In genomic region chr13:91785435-91786137, GRCh38 we compare ENCODE assay signal across 17 cellular contexts.
DNase-seq lines count a peak whose midpoint lies in the region; ATAC-seq, FAIRE-seq and TF ChIP-seq lines count a peak whose summit lies in the region.
"Had no signal": no experiment of that assay in that cellular context is flagged by ENCODE, and none has a peak within 500 bp of the region (broad histone marks: within the 10 kb centered on the region; RNA-seq: fewer than 3 reads in every experiment).

No MANE protein-coding gene starts in this region.

- H3K27me3 ChIP-seq in GM23338 (ENCODE audit: insufficient read depth) (no peaks in the 10 kb centered on the region), GM12878 (replicated peaks in 1 of 2; ENCODE audit: control insufficient read depth in 2 of 2, insufficient read depth in 2 of 2, low read length in 1 of 2) (no peaks in the 10 kb centered on the region), MG63 (no peaks in the 10 kb centered on the region)
- H3K27me3 ChIP-seq: colonic mucosa had no signal

- TF ChIP-seq POLR2A in GM12878 (IDR thresholded peaks at IDR 0.05; ENCODE audit: low read depth, low read length), result no peak

- no peaks in the 10 kb centered on the region; the same call in 2 of the 3 replicates for H3K9me3 Mint-ChIP-seq in GM23338
- peaks cover 0 to 4% (median 2%) of the 10 kb centered on the region in 7 donors for H3K9me3 Mint-ChIP-seq in CD14-positive monocyte

- RAD21 ChIA-PET in GM12878 (lab: Charles Lee; ENCODE audit: unreplicated experiment), result no interaction called here

- TF ChIP-seq CTCF in GM23338 (conservative IDR thresholded peaks at IDR 0.05; ENCODE audit: low read depth in 2 of 2) (no peak), GM12878 (IDR thresholded peaks at IDR 0.05 in 2 of 3, conservative IDR thresholded peaks at IDR 0.05 in 1 of 3; ENCODE audit: control insufficient read depth in 2 of 3, extremely low read depth in 1 of 3, insufficient read depth in 1 of 3, low read depth in 3 of 3, low read length in 3 of 3) (no peak), CD14-positive monocyte (IDR thresholded peaks at IDR 0.05) (no peak)

- intact Hi-C loops in GM12878 (cut with micrococcal nuclease; ENCODE audit: unreplicated experiment) (no loop called here), CD14-positive monocyte (cut with micrococcal nuclease) (no loop called here)

- SMC1A ChIA-PET in GM12878 (lab: Charles Lee; ENCODE audit: uncharacterized antibody, unreplicated experiment), result no interaction called here

- TF ChIP-seq RAD21 in GM12878 (IDR thresholded peaks at IDR 0.05; ENCODE audit: insufficient read depth, low read depth, low read length), result no peak

- WGBS in GM12878 (ENCODE audit: insufficient coverage, insufficient replicate concordance, low lambda C conversion rate, missing lambda C conversion rate), result 40% methylated on average over 5 of the region's 5 CpGs

- no peaks in the 10 kb centered on the region for H3K9me2 ChIP-seq in GM23338 (ENCODE audit: insufficient read depth)

- H3K27ac Mint-ChIP-seq in GM23338 (no peak overlapping the region), CD14-positive monocyte (no peak overlapping the region)
- H3K27ac Mint-ChIP-seq: activated CD8-positive, alpha-beta T cell treated with anti-CD3 and anti-CD28 coated beads, Interleukin-2, amount 10 ng/mL, durations not matched to agents 7 days and 5 days; activated naive CD8-positive, alpha-beta T cell; CD8-positive, alpha-beta memory T cell; stimulated activated naive CD8-positive, alpha-beta T cell treated with anti-CD3 and anti-CD28 coated beads, Interleukin-15, amount 100 ng/mL, for 72 hours had no signal

- ATAC-seq in GM18909 (IDR thresholded peaks at IDR 0.05; ENCODE audit: poor library complexity, unreplicated experiment) (peak; percentile 82), GM23338 (no peak), HG03159 (IDR thresholded peaks at IDR 0.05; ENCODE audit: unreplicated experiment) (peak; percentile 83), GM12878 (peak; percentile 63)
- ATAC-seq: activated CD8-positive, alpha-beta T cell treated with anti-CD3 and anti-CD28 coated beads, Interleukin-2, amount 10 ng/mL, durations not matched to agents 7 days and 5 days; stimulated activated naive CD8-positive, alpha-beta T cell treated with anti-CD3 and anti-CD28 coated beads, Interleukin-15, amount 100 ng/mL, for 72 hours had no signal

- no peaks in the 10 kb centered on the region for H3K36me3 ChIP-seq in GM23338 (ENCODE audit: insufficient read depth)
- no peaks in the 10 kb centered on the region for H3K36me3 ChIP-seq in GM12878 (ENCODE audit: control insufficient read depth in 2 of 2, insufficient read depth in 2 of 2, low read length in 1 of 2)
- no peaks in the 10 kb centered on the region for H3K36me3 ChIP-seq in MG63
- H3K36me3 ChIP-seq: colonic mucosa, prostate gland had no signal

- POLR2A ChIA-PET in GM12878 (lab: Charles Lee), result no interaction called here

- FAIRE-seq in GM12878 (lab: Jason Lieb, UNC), result peak; percentile 38

- CTCF ChIA-PET in GM12878 (lab: Yijun Ruan, JAX), result no interaction called here

- H3K36me3 Mint-ChIP-seq in GM23338 (ENCODE audit: low read depth) (no peaks in the 10 kb centered on the region), CD14-positive monocyte (no peaks in the 10 kb centered on the region)
- H3K36me3 Mint-ChIP-seq: activated naive CD8-positive, alpha-beta T cell; CD8-positive, alpha-beta memory T cell had no signal

- H3K27me3 Mint-ChIP-seq in GM23338 (ENCODE audit: insufficient read depth, low read depth, poor library complexity) (peaks cover 2% of the 10 kb centered on the region), CD14-positive monocyte (ENCODE audit: low read depth in 3 of 3) (no peaks in the 10 kb centered on the region)
- H3K27me3 Mint-ChIP-seq: activated naive CD8-positive, alpha-beta T cell; CD8-positive, alpha-beta memory T cell; stimulated activated naive CD8-positive, alpha-beta T cell treated with anti-CD3 and anti-CD28 coated beads, Interleukin-15, amount 100 ng/mL, for 72 hours had no signal

- no peak overlapping the region for H3K4me3 ChIP-seq in GM23338
- no peak overlapping the region for H3K4me3 ChIP-seq in GM12878
- no peak overlapping the region for H3K4me3 ChIP-seq in MG63
- H3K4me3 ChIP-seq: colonic mucosa, prostate gland had no signal

- in situ Hi-C loops in GM12878 (cut with MboI), result no loop called here

- H3F3A ChIP-seq in GM23338 (replicated peaks; ENCODE audit: low read depth), result no peaks in the 10 kb centered on the region

- no TSS peak for BruUV-seq in GM12878 (replicated peaks; lab: Mats Ljungman, UMichigan)

- H3K27ac ChIP-seq in GM23338 (ENCODE audit: low read depth), result no peak overlapping the region
- H3K27ac ChIP-seq in GM12878 (ENCODE audit: control insufficient read depth, insufficient read depth), result no peak overlapping the region
- H3K27ac ChIP-seq: colonic mucosa, prostate gland had no signal

- TF ChIP-seq EP300 in GM12878 (IDR thresholded peaks at IDR 0.05; ENCODE audit: borderline replicate concordance in 1 of 2, control insufficient read depth in 1 of 2, low read depth in 2 of 2, low read length in 2 of 2), result no peak

- DNase-seq in GM23338 (ENCODE audit: low spot score) (no peak), GM12878 (ENCODE audit: low read depth, low spot score) (no peak), MG63 (no peak), CD14-positive monocyte (ENCODE audit: low spot score) (no peak), NK-92 (lab: John Stamatoyannopoulos, UW; ENCODE audit: unreplicated experiment) (no peak), DMS79 (lab: John Stamatoyannopoulos, UW) (no peak)
- DNase-seq: activated CD8-positive, alpha-beta T cell treated with anti-CD3 and anti-CD28 coated beads, Interleukin-2, amount 10 ng/mL, durations not matched to agents 7 days and 5 days; CD8-positive, alpha-beta memory T cell; colonic mucosa; KBM-7; NCI-H2081; stimulated activated CD4-positive, alpha-beta T cell treated with anti-CD3 and anti-CD28 coated beads, Interleukin-4, amount 100 ng/mL, for 24 hours; stimulated activated naive CD8-positive, alpha-beta T cell treated with anti-CD3 and anti-CD28 coated beads, Interleukin-15, amount 100 ng/mL, for 72 hours had no signal

- H3K9ac ChIP-seq in GM12878 (ENCODE audit: control insufficient read depth, insufficient read depth, low read length), result no peak overlapping the region

- H3K4me1 ChIP-seq in GM23338 (ENCODE audit: insufficient read depth), result peaks cover 4% of the 10 kb centered on the region; the same call in 1 of the 2 replicates
- no peaks in the 10 kb centered on the region for H3K4me1 ChIP-seq in GM12878 (ENCODE audit: control insufficient read depth, insufficient read depth, low read length)
- H3K4me1 ChIP-seq: colonic mucosa, prostate gland had no signal

- no peaks in the 10 kb centered on the region for H4K20me1 ChIP-seq in GM23338 (replicated peaks; ENCODE audit: insufficient read depth)
- no peaks in the 10 kb centered on the region for H4K20me1 ChIP-seq in GM12878 (ENCODE audit: control insufficient read depth, insufficient read depth)

- H3K79me2 ChIP-seq in GM23338 (replicated peaks; ENCODE audit: insufficient read depth), result no peaks in the 10 kb centered on the region
- H3K79me2 ChIP-seq in GM12878 (ENCODE audit: control insufficient read depth, insufficient read depth, low read length), result no peaks in the 10 kb centered on the region

- H3K4me1 Mint-ChIP-seq in GM23338 (peaks cover 10% of the 10 kb centered on the region), CD14-positive monocyte (no peaks in the 10 kb centered on the region)
- H3K4me1 Mint-ChIP-seq: CD8-positive, alpha-beta memory T cell had no signal

- H2AFZ ChIP-seq in GM23338 (peak overlapping the region; percentile 82), GM12878 (ENCODE audit: control insufficient read depth, low read depth, low read length) (no peak overlapping the region)

- no peak overlapping the region for H3K4me3 Mint-ChIP-seq in GM23338
- no peak overlapping the region for H3K4me3 Mint-ChIP-seq in CD14-positive monocyte
- H3K4me3 Mint-ChIP-seq: activated CD8-positive, alpha-beta T cell treated with anti-CD3 and anti-CD28 coated beads, Interleukin-2, amount 10 ng/mL, durations not matched to agents 7 days and 5 days; activated naive CD8-positive, alpha-beta T cell; CD8-positive, alpha-beta memory T cell; stimulated activated naive CD8-positive, alpha-beta T cell treated with anti-CD3 and anti-CD28 coated beads, Interleukin-15, amount 100 ng/mL, for 72 hours had no signal

- H3K4me2 ChIP-seq in GM23338, result no peak overlapping the region
- no peak overlapping the region; the same call in 1 of the 2 replicates for H3K4me2 ChIP-seq in GM12878 (ENCODE audit: control insufficient read depth, insufficient read depth)

- no peaks in the 10 kb centered on the region for H3K9me3 ChIP-seq in GM12878 (replicated peaks; ENCODE audit: control insufficient read depth, insufficient read depth, low read length)
- H3K9me3 ChIP-seq in MG63, result no peaks in the 10 kb centered on the region
- H3K9me3 ChIP-seq: colonic mucosa, prostate gland had no signal

TF ChIP-seq in GM23338, 12 proteins besides CTCF, POLR2A, EP300 and RAD21 (continues in another document):
- TF ChIP-seq EZH2 (IDR thresholded peaks at IDR 0.05; ENCODE audit: low read depth, unreplicated experiment) (no peak), JUNB (IDR thresholded peaks at IDR 0.05; ENCODE audit: unreplicated experiment) (no peak), ZNF114 (CRISPR knock-in tag; IDR thresholded peaks at IDR 0.05) (no peak), EZH2phosphoT487 (IDR thresholded peaks at IDR 0.05; ENCODE audit: unreplicated experiment) (no peak), POLR2AphosphoS5 (IDR thresholded peaks at IDR 0.05; ENCODE audit: low read depth) (no peak), CREB1 (CRISPR knock-in tag; IDR thresholded peaks at IDR 0.05; ENCODE audit: low read depth) (no peak), ZNF331 (CRISPR knock-in tag; IDR thresholded peaks at IDR 0.05; ENCODE audit: low read depth) (no peak), STAT1 (IDR thresholded peaks at IDR 0.05; ENCODE audit: unreplicated experiment) (no peak)

TF ChIP-seq in GM12878, 131 proteins besides CTCF, POLR2A, EP300 and RAD21:
- TF ChIP-seq JUNB (IDR thresholded peaks at IDR 0.05), result peak; percentile 40; the same call in 1 of the 2 replicates
- peak; percentile 48; the same call in 1 of the 3 replicates for TF ChIP-seq POU2F2 (IDR thresholded peaks at IDR 0.05; ENCODE audit: borderline replicate concordance, low read depth, low read length)
- TF ChIP-seq TCF3 (IDR thresholded peaks at IDR 0.05; ENCODE audit: borderline replicate concordance, insufficient read depth, low read depth, low read length), result no peak
TF ChIP-seq in GM12878: peak in this region for 2.
